ENCODE assay signal across 1 cellular context in genomic region chr6:2880159-2880558, GRCh38. TPM values are rescaled to one million over a fixed set of nuclear protein-coding genes. Genes with fewer than 3 reads are reported as not detected.
"Had no signal": no experiment of that assay in that cellular context is flagged by ENCODE, and none has a peak within 500 bp of the region (broad histone marks: within the 10 kb centered on the region; RNA-seq: fewer than 3 reads in every experiment).

No MANE protein-coding gene starts in this region.

RNA-seq across cellular contexts. Expression of gene SERPINB1, which starts 38.5 kb away (rescaled TPM):
- polyA plus RNA-seq: neural cell had no signal
